21 cellular contexts compared by ENCODE assay signal in the genomic region with DNA sequence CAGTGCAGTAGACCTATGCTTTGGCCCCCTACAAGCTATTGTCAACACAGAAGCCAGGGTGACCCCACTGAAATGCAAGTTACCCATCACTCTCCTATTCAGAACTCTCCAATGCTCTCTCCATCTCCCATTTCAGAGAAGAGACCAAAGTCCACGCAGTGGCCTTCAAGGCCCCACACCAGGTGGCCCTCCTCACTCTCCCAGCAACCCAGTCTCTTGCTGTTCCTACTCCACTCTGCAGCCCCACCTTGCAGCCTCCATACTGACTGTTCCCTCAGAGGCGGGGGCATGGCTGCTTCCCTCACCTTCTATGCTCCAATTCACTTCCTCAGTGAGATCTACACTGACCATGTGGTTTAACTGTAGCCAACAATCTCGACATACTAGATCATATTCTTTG.
DNase-seq lines count a peak whose midpoint lies in the region; ATAC-seq, FAIRE-seq and TF ChIP-seq lines count a peak whose summit lies in the region.
"Had no signal": no experiment of that assay in that cellular context is flagged by ENCODE, and none has a peak within 500 bp of the region (broad histone marks: within the 10 kb centered on the region; RNA-seq: fewer than 3 reads in every experiment).

No MANE protein-coding gene starts in this region.

- FAIRE-seq in astrocyte (lab: Jason Lieb, UNC): no peak
- FAIRE-seq: A549 had no signal

- in situ Hi-C loops in transverse colon (cut with MboI; ENCODE audit: low pct_ligation_motif_present in 1 of 4, low pct_unique_long_range_greater_than_20kb in 1 of 4, low sequenced_read_pairs in 3 of 4): no loop called here

- no peaks in the 10 kb centered on the region for H3K79me2 ChIP-seq in astrocyte (ENCODE audit: insufficient read depth, low read length)

- H3K4me1 ChIP-seq in astrocyte (ENCODE audit: insufficient read depth, low read length) (peaks cover 3% of the 10 kb centered on the region), transverse colon (peaks cover 0 to 12% (median 10%) of the 10 kb centered on the region in 4 donors)
- H3K4me1 ChIP-seq: A549, Caco-2 had no signal

- H3K9ac ChIP-seq in astrocyte (ENCODE audit: low read length): no peak overlapping the region
- H3K9ac ChIP-seq: GM23248 had no signal

- TF ChIP-seq CTCF in astrocyte (IDR thresholded peaks at IDR 0.05; ENCODE audit: insufficient read depth, low read depth, low read length) (no peak), WERI-Rb-1 (IDR thresholded peaks at IDR 0.05; ENCODE audit: low read depth, low read length) (no peak), transverse colon (IDR thresholded peaks at IDR 0.05) (no peak)

- H3K36me3 Mint-ChIP-seq in activated naive CD8-positive, alpha-beta T cell: no peaks in the 10 kb centered on the region
- no peaks in the 10 kb centered on the region for H3K36me3 Mint-ChIP-seq in activated naive CD8-positive, alpha-beta T cell treated with anti-CD3 and anti-CD28 coated beads, Interleukin-2, amount 50 U/mL, for 24 hours (ENCODE audit: low read depth)
- H3K36me3 Mint-ChIP-seq in astrocyte (ENCODE audit: low read depth, unreplicated experiment) (no peaks in the 10 kb centered on the region), naive B cell (peaks cover 0 to 10% of the 10 kb centered on the region in 2 donors)
- no peaks in the 10 kb centered on the region for H3K36me3 Mint-ChIP-seq in activated T-helper 2 cell treated with anti-CD3 and anti-CD28 coated beads, Interferon-gamma antibody, Interleukin-2, Interleukin-4, amounts not matched to agents 10 μg/mL and 5 μg/mL and 100 μg/mL, durations not matched to agents 14 hours and 24 hours and 36 hours (ENCODE audit: low read depth)

- TF ChIP-seq POLR2A in transverse colon (IDR thresholded peaks at IDR 0.05): no peak

- H3K9me3 Mint-ChIP-seq in activated naive CD8-positive, alpha-beta T cell (ENCODE audit: low read depth): no peaks in the 10 kb centered on the region
- H3K9me3 Mint-ChIP-seq in activated naive CD8-positive, alpha-beta T cell treated with anti-CD3 and anti-CD28 coated beads, Interleukin-2, amount 50 U/mL, for 24 hours: no peaks in the 10 kb centered on the region
- H3K9me3 Mint-ChIP-seq in astrocyte (ENCODE audit: unreplicated experiment) (peaks cover 3% of the 10 kb centered on the region), naive B cell (peaks cover 0 to 6% (median 0%) of the 10 kb centered on the region in 7 donors)
- no peaks in the 10 kb centered on the region for H3K9me3 Mint-ChIP-seq in activated T-helper 2 cell treated with anti-CD3 and anti-CD28 coated beads, Interferon-gamma antibody, Interleukin-2, Interleukin-4, amounts not matched to agents 10 μg/mL and 5 μg/mL and 100 μg/mL, durations not matched to agents 14 hours and 24 hours and 36 hours
- H3K9me3 Mint-ChIP-seq: HFFc6 had no signal

- WGBS in transverse colon (ENCODE audit: low coverage in 1 of 2), 2 donors: 82% methylated on average over 3 of the region's 3 CpGs

- TF ChIP-seq EP300 in transverse colon (IDR thresholded peaks at IDR 0.05; ENCODE audit: low read depth): no peak

- H3K4me2 ChIP-seq in astrocyte (ENCODE audit: low read length): no peak overlapping the region
- H3K4me2 ChIP-seq: A549 had no signal

- DNase-seq in activated naive CD8-positive, alpha-beta T cell treated with anti-CD3 and anti-CD28 coated beads, Interleukin-2, amount 50 U/mL, for 24 hours: no peak
- DNase-seq in astrocyte (ENCODE audit: low read depth): no peak
- no peak for DNase-seq in naive B cell
- no peak for DNase-seq in activated T-helper 2 cell treated with anti-CD3 and anti-CD28 coated beads, Interferon-gamma antibody, Interleukin-2, Interleukin-4, amounts not matched to agents 10 μg/mL and 5 μg/mL and 100 μg/mL, durations not matched to agents 14 hours and 24 hours and 36 hours (ENCODE audit: low spot score)
- no peak for DNase-seq in WERI-Rb-1
- no peak for DNase-seq in transverse colon
- DNase-seq in activated T-cell treated with anti-CD3 and anti-CD28 coated beads, Interleukin-2, amount 50 U/mL, for 1 hour: no peak
- DNase-seq: Caco-2, GF-D8, HFFc6, KG1, NCI-H1092 treated with DMSO at 0.1 percent for 48 hours, NCI-H187 treated with DMSO at 0.1 percent for 48 hours, NCI-H446 treated with DMSO at 0.1 percent for 48 hours, NCI-H774, Right ventricle myocardium superior had no signal

- H3K27me3 ChIP-seq in astrocyte (ENCODE audit: insufficient read depth, low read length): peaks cover 17% of the 10 kb centered on the region
- H3K27me3 ChIP-seq in WERI-Rb-1 (ENCODE audit: insufficient read depth, low read depth, severe bottlenecking): no peaks in the 10 kb centered on the region
- H3K27me3 ChIP-seq in transverse colon: peaks cover 68% of the 10 kb centered on the region
- H3K27me3 ChIP-seq: MG63 had no signal

- intact Hi-C loops in activated T-helper 2 cell treated with anti-CD3 and anti-CD28 coated beads, Interferon-gamma antibody, Interleukin-2, Interleukin-4, amounts not matched to agents 10 μg/mL and 5 μg/mL and 100 μg/mL, durations not matched to agents 14 hours and 24 hours and 36 hours (cut with micrococcal nuclease): no loop called here
- intact Hi-C loops in transverse colon (cut with DNase I; ENCODE audit: low total_unique reads): no loop called here

- peaks cover 37% of the 10 kb centered on the region for H3K27me3 Mint-ChIP-seq in activated naive CD8-positive, alpha-beta T cell
- H3K27me3 Mint-ChIP-seq in activated naive CD8-positive, alpha-beta T cell treated with anti-CD3 and anti-CD28 coated beads, Interleukin-2, amount 50 U/mL, for 24 hours: peaks cover 52% of the 10 kb centered on the region
- H3K27me3 Mint-ChIP-seq in astrocyte (ENCODE audit: low read depth, unreplicated experiment) (peaks cover 64% of the 10 kb centered on the region), naive B cell (peaks cover 44 to 71% (median 69%) of the 10 kb centered on the region in 3 donors)
- H3K27me3 Mint-ChIP-seq in activated T-helper 2 cell treated with anti-CD3 and anti-CD28 coated beads, Interferon-gamma antibody, Interleukin-2, Interleukin-4, amounts not matched to agents 10 μg/mL and 5 μg/mL and 100 μg/mL, durations not matched to agents 14 hours and 24 hours and 36 hours (ENCODE audit: low read depth): peaks cover 27% of the 10 kb centered on the region

- H3K4me3 ChIP-seq in astrocyte (ENCODE audit: insufficient read depth, low read depth, low read length): no peak overlapping the region
- H3K4me3 ChIP-seq in WERI-Rb-1 (ENCODE audit: low read depth, low read length): no peak overlapping the region
- no peak overlapping the region for H3K4me3 ChIP-seq in transverse colon
- H3K4me3 ChIP-seq: A549, GM23248, MG63 had no signal

- ATAC-seq in activated naive CD8-positive, alpha-beta T cell treated with anti-CD3 and anti-CD28 coated beads, Interleukin-2, amount 50 U/mL, for 24 hours: no peak
- ATAC-seq in naive B cell (ENCODE audit: low read depth in 2 of 2): no peak
- ATAC-seq: A549 had no signal

- H3K27ac ChIP-seq in astrocyte (ENCODE audit: low read depth, low read length) (no peak overlapping the region), WERI-Rb-1 (no peak overlapping the region), transverse colon (no peak overlapping the region)
- H3K27ac ChIP-seq: A549, GM23248 had no signal

- peak overlapping the region; percentile 30 for H3K4me3 Mint-ChIP-seq in activated naive CD8-positive, alpha-beta T cell
- H3K4me3 Mint-ChIP-seq in activated naive CD8-positive, alpha-beta T cell treated with anti-CD3 and anti-CD28 coated beads, Interleukin-2, amount 50 U/mL, for 24 hours: no peak overlapping the region
- H3K4me3 Mint-ChIP-seq in astrocyte (ENCODE audit: unreplicated experiment) (peak overlapping the region; percentile 65), naive B cell (peak overlapping the region in 7 of 8 donors; percentile 55 to 76 (median 68))
- no peak overlapping the region for H3K4me3 Mint-ChIP-seq in activated T-helper 2 cell treated with anti-CD3 and anti-CD28 coated beads, Interferon-gamma antibody, Interleukin-2, Interleukin-4, amounts not matched to agents 10 μg/mL and 5 μg/mL and 100 μg/mL, durations not matched to agents 14 hours and 24 hours and 36 hours (ENCODE audit: low read depth)
- H3K4me3 Mint-ChIP-seq: HFFc6 had no signal

- H4K20me1 ChIP-seq in astrocyte (ENCODE audit: insufficient read depth, low read length): no peaks in the 10 kb centered on the region

- H3K27ac Mint-ChIP-seq in activated naive CD8-positive, alpha-beta T cell: no peak overlapping the region
- H3K27ac Mint-ChIP-seq in activated naive CD8-positive, alpha-beta T cell treated with anti-CD3 and anti-CD28 coated beads, Interleukin-2, amount 50 U/mL, for 24 hours: no peak overlapping the region
- H3K27ac Mint-ChIP-seq in astrocyte (ENCODE audit: unreplicated experiment) (no peak overlapping the region), naive B cell (no peak overlapping the region)
- no peak overlapping the region for H3K27ac Mint-ChIP-seq in activated T-helper 2 cell treated with anti-CD3 and anti-CD28 coated beads, Interferon-gamma antibody, Interleukin-2, Interleukin-4, amounts not matched to agents 10 μg/mL and 5 μg/mL and 100 μg/mL, durations not matched to agents 14 hours and 24 hours and 36 hours
- H3K27ac Mint-ChIP-seq: CD14-positive monocyte, HFFc6 had no signal

- no peaks in the 10 kb centered on the region for H3K36me3 ChIP-seq in astrocyte (ENCODE audit: insufficient read depth, low read length)
- H3K36me3 ChIP-seq in WERI-Rb-1: no peaks in the 10 kb centered on the region
- H3K36me3 ChIP-seq in transverse colon: no peaks in the 10 kb centered on the region
- H3K36me3 ChIP-seq: MG63 had no signal

- H3K4me1 Mint-ChIP-seq in activated naive CD8-positive, alpha-beta T cell (ENCODE audit: low read depth): peaks cover 11% of the 10 kb centered on the region
- peaks cover 8% of the 10 kb centered on the region for H3K4me1 Mint-ChIP-seq in activated naive CD8-positive, alpha-beta T cell treated with anti-CD3 and anti-CD28 coated beads, Interleukin-2, amount 50 U/mL, for 24 hours
- H3K4me1 Mint-ChIP-seq in astrocyte (ENCODE audit: low read depth, unreplicated experiment) (no peaks in the 10 kb centered on the region), naive B cell (peaks cover 5 to 9% (median 6%) of the 10 kb centered on the region in 3 donors)
- no peaks in the 10 kb centered on the region for H3K4me1 Mint-ChIP-seq in activated T-helper 2 cell treated with anti-CD3 and anti-CD28 coated beads, Interferon-gamma antibody, Interleukin-2, Interleukin-4, amounts not matched to agents 10 μg/mL and 5 μg/mL and 100 μg/mL, durations not matched to agents 14 hours and 24 hours and 36 hours (ENCODE audit: low read depth)

- H2AFZ ChIP-seq in astrocyte (ENCODE audit: low read depth, low read length): no peak overlapping the region
- H2AFZ ChIP-seq: GM23248 had no signal

- no peaks in the 10 kb centered on the region for H3K9me3 ChIP-seq in astrocyte (ENCODE audit: insufficient read depth, low read depth, low read length)
- no peaks in the 10 kb centered on the region for H3K9me3 ChIP-seq in WERI-Rb-1 (ENCODE audit: severe bottlenecking)
- H3K9me3 ChIP-seq in transverse colon: no peaks in the 10 kb centered on the region
- H3K9me3 ChIP-seq: A549, Caco-2, MG63 had no signal

Comparison
In these comparisons a context has a peak if more than half of its experiments do, and no peak if none do; other contexts are left out.
1. H3K4me3 Mint-ChIP-seq: peak in activated naive CD8-positive, alpha-beta T cell (single experiment), astrocyte (single experiment) and naive B cell (7 of 8); none in activated naive CD8-positive, alpha-beta T cell treated with anti-CD3 and anti-CD28 coated beads, Interleukin-2, amount 50 U/mL, for 24 hours (single experiment) and activated T-helper 2 cell treated with anti-CD3 and anti-CD28 coated beads, Interferon-gamma antibody, Interleukin-2, Interleukin-4, amounts not matched to agents 10 μg/mL and 5 μg/mL and 100 μg/mL, durations not matched to agents 14 hours and 24 hours and 36 hours (single experiment).